Comparison of ENCODE assay signal across 12 cellular contexts in the genomic region with DNA sequence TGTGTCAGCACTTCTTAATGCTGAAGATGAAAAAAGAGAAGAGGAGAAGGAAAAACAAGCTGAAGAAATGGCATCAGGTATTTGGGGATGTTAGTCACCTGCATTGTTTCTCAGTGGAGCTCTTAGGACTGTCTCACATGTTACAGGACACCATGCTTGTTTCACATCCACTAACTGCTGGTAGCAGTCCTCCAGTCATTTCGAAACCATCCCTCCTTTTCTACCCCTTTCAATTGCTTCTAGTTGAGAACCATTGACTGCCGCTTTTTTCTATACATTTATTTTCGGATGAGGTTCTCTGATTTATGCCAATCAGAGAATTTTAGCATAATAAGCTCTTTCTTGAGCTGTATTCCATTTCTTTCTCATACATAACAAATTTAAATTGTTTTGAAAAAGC. TPM values are rescaled to one million over a fixed set of nuclear protein-coding genes. Genes with fewer than 3 reads are reported as not detected.
A peak's percentile ranks its signal among the peaks of the same experiment; 100 is the strongest.
DNase-seq lines count a peak whose midpoint lies in the region; ATAC-seq and TF ChIP-seq lines count a peak whose summit lies in the region.
"Had no signal": no experiment of that assay in that cellular context is flagged by ENCODE, and none has a peak within 500 bp of the region (broad histone marks: within the 10 kb centered on the region; RNA-seq: fewer than 3 reads in every experiment).

No MANE protein-coding gene starts in this region.

- intact Hi-C loops in Calu3 (cut with micrococcal nuclease; ENCODE audit: unreplicated experiment): no loop called here
- intact Hi-C loops in cardiac septum (cut with DNase I): no loop called here

- no peak for DNase-seq in activated CD8-positive, alpha-beta T cell treated with anti-CD3 and anti-CD28 coated beads, Interleukin-2, amount 10 ng/mL, durations not matched to agents 7 days and 5 days
- DNase-seq in cerebellar cortex (ENCODE audit: low spot score): no peak
- no peak for DNase-seq in Calu3
- no peak for DNase-seq in inferior parietal cortex (ENCODE audit: extremely low spot score)
- DNase-seq in cardiac septum (ENCODE audit: low spot score): no peak
- DNase-seq: activated CD4-positive, alpha-beta T cell treated with anti-CD3 and anti-CD28 coated beads, Interleukin-2, amount 50 U/mL, for 1 hour; DND-41; NK-92 treated with Interleukin-12 subunit alpha and Interleukin-12 subunit beta, amount 100 ng/mL, for 24 hours had no signal

- CTCF ChIA-PET in activated CD8-positive, alpha-beta T cell treated with anti-CD3 and anti-CD28 coated beads, Interleukin-2, amount 10 ng/mL, durations not matched to agents 7 days and 5 days (lab: Charles Lee): interaction anchor here (0.8 to 6.4 kb wide), 12 partner anchors 9 to 298 kb away, joined by 3 to 59 read pairs (median 8); no protein-coding TSS in a partner anchor
- CTCF ChIA-PET in Calu3 (lab: Charles Lee): interaction anchor here (0.7 kb wide), 1 partner anchor 666 kb away, joined by 3 read pairs; no protein-coding TSS in a partner anchor

- H3K36me3 Mint-ChIP-seq in activated CD8-positive, alpha-beta T cell treated with anti-CD3 and anti-CD28 coated beads, Interleukin-2, amount 10 ng/mL, durations not matched to agents 7 days and 5 days (ENCODE audit: low read depth): peaks cover 53% of the 10 kb centered on the region
- peaks cover 16% of the 10 kb centered on the region for H3K36me3 Mint-ChIP-seq in Calu3 (ENCODE audit: insufficient read depth, unreplicated experiment)

- no TSS peak for BruUV-seq in Calu3 (replicated peaks; lab: Mats Ljungman, UMichigan)

- no peak for TF ChIP-seq CTCF in Calu3 (IDR thresholded peaks at IDR 0.05; ENCODE audit: unreplicated experiment)

- H3K4me3 Mint-ChIP-seq in activated CD8-positive, alpha-beta T cell treated with anti-CD3 and anti-CD28 coated beads, Interleukin-2, amount 10 ng/mL, durations not matched to agents 7 days and 5 days: no peak overlapping the region
- no peak overlapping the region for H3K4me3 Mint-ChIP-seq in Calu3 (ENCODE audit: low read depth, unreplicated experiment)
- H3K4me3 Mint-ChIP-seq: dendritic cell treated with granulocyte-macrophage colony-stimulating factor and Interleukin-4, amounts not matched to agents 40 ng/mL and 50 ng/mL, for 4 days had no signal

- no peaks in the 10 kb centered on the region for H3K27me3 Mint-ChIP-seq in activated CD8-positive, alpha-beta T cell treated with anti-CD3 and anti-CD28 coated beads, Interleukin-2, amount 10 ng/mL, durations not matched to agents 7 days and 5 days (ENCODE audit: low read depth)
- H3K27me3 Mint-ChIP-seq in Calu3 (ENCODE audit: unreplicated experiment): no peaks in the 10 kb centered on the region
- H3K27me3 Mint-ChIP-seq: dendritic cell treated with granulocyte-macrophage colony-stimulating factor and Interleukin-4, amounts not matched to agents 40 ng/mL and 50 ng/mL, for 4 days had no signal

- no peaks in the 10 kb centered on the region for H3K9me3 Mint-ChIP-seq in activated CD8-positive, alpha-beta T cell treated with anti-CD3 and anti-CD28 coated beads, Interleukin-2, amount 10 ng/mL, durations not matched to agents 7 days and 5 days (ENCODE audit: insufficient read depth)
- no peaks in the 10 kb centered on the region for H3K9me3 Mint-ChIP-seq in Calu3 (ENCODE audit: low read depth, unreplicated experiment)
- H3K9me3 Mint-ChIP-seq: dendritic cell treated with granulocyte-macrophage colony-stimulating factor and Interleukin-4, amounts not matched to agents 40 ng/mL and 50 ng/mL, for 4 days had no signal

- ATAC-seq in GM18517 (IDR thresholded peaks at IDR 0.05; ENCODE audit: unreplicated experiment) (peak; percentile 100), GM21367 (IDR thresholded peaks at IDR 0.05; ENCODE audit: unreplicated experiment) (peak; percentile 100), HG03103 (IDR thresholded peaks at IDR 0.05; ENCODE audit: low read depth, unreplicated experiment) (peak; percentile 100)
- ATAC-seq in activated CD8-positive, alpha-beta T cell treated with anti-CD3 and anti-CD28 coated beads, Interleukin-2, amount 10 ng/mL, durations not matched to agents 7 days and 5 days: peak; percentile 53

- no peak overlapping the region for H3K27ac Mint-ChIP-seq in activated CD8-positive, alpha-beta T cell treated with anti-CD3 and anti-CD28 coated beads, Interleukin-2, amount 10 ng/mL, durations not matched to agents 7 days and 5 days
- H3K27ac Mint-ChIP-seq in Calu3 (ENCODE audit: unreplicated experiment): no peak overlapping the region
- H3K27ac Mint-ChIP-seq: dendritic cell treated with granulocyte-macrophage colony-stimulating factor and Interleukin-4, amounts not matched to agents 40 ng/mL and 50 ng/mL, for 4 days had no signal

- POLR2A ChIA-PET in activated CD8-positive, alpha-beta T cell treated with anti-CD3 and anti-CD28 coated beads, Interleukin-2, amount 10 ng/mL, durations not matched to agents 7 days and 5 days (lab: Charles Lee): no interaction called here

- H3K4me1 Mint-ChIP-seq in activated CD8-positive, alpha-beta T cell treated with anti-CD3 and anti-CD28 coated beads, Interleukin-2, amount 10 ng/mL, durations not matched to agents 7 days and 5 days (ENCODE audit: low read depth): peaks cover 25% of the 10 kb centered on the region
- H3K4me1 Mint-ChIP-seq in Calu3 (ENCODE audit: low read depth, unreplicated experiment): peaks cover 12% of the 10 kb centered on the region

RNA-seq across cellular contexts. Expression of a gene that starts 21.5 kb away (rescaled TPM):
- total RNA-seq in activated CD8-positive, alpha-beta T cell treated with anti-CD3 and anti-CD28 coated beads, Interleukin-2, amount 10 ng/mL, durations not matched to agents 7 days and 5 days: 10 to 100 TPM; 28.3 to 30.4 TPM
- 28.3 and 32.6 TPM in 2 replicates for total RNA-seq in Calu3 (2022)
- total RNA-seq in cardiac septum: 31.5 TPM

RNA-seq across cellular contexts. Expression of a gene that starts 51.2 kb away (rescaled TPM):
- 10 to 100 TPM; 12.9 to 14.5 TPM for total RNA-seq in activated CD8-positive, alpha-beta T cell treated with anti-CD3 and anti-CD28 coated beads, Interleukin-2, amount 10 ng/mL, durations not matched to agents 7 days and 5 days
- total RNA-seq in Calu3 (2022) (69.4 and 85.6 TPM in 2 replicates), cardiac septum (1.8 TPM)
